ENCODE assay signal across 21 cellular contexts in the genomic region with DNA sequence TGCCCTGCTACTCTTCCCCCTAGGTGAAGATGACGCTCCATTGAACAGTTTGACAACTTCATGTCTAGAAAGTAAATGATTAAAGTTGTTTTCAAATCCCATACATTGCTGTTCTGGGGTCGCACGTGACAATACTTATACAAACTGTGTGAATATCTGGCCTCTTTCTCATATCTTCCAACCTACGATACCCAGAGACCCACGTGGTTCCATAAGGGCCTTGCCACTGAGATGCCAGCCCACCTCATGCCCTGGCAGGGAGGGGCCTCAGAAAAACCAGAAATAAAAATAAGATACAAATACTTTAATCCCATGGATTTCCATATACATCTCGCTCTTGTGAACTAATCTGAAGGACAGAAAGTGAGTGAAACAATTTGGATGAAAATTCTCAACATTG. TPM values are rescaled to one million over a fixed set of nuclear protein-coding genes. Genes with fewer than 3 reads are reported as not detected.
"Had no signal": no experiment of that assay in that cellular context is flagged by ENCODE, and none has a peak within 500 bp of the region (broad histone marks: within the 10 kb centered on the region; RNA-seq: fewer than 3 reads in every experiment).

No MANE protein-coding gene starts in this region.

- H3K36me3 ChIP-seq: adrenal gland, esophagus squamous epithelium, heart right ventricle, prostate gland, right atrium auricular region, upper lobe of right lung had no signal

- H3K4me3 Mint-ChIP-seq: activated B cell treated with CpG ODN at 0.5 μM for 24 hours, neural crest cell had no signal

- H3K27ac Mint-ChIP-seq: activated B cell treated with CpG ODN at 0.5 μM for 24 hours had no signal

- H3K27me3 ChIP-seq: adrenal gland, right atrium auricular region, upper lobe of right lung had no signal

- H3K9me3 ChIP-seq: adrenal gland, esophagus squamous epithelium, heart right ventricle, prostate gland, right atrium auricular region, upper lobe of right lung had no signal

- H3K9me3 Mint-ChIP-seq: activated B cell treated with CpG ODN at 0.5 μM for 24 hours had no signal

- H3K4me1 ChIP-seq: adrenal gland, heart right ventricle, right atrium auricular region, upper lobe of right lung had no signal

- H3K27me3 Mint-ChIP-seq: activated B cell treated with CpG ODN at 0.5 μM for 24 hours had no signal

- H3K27ac ChIP-seq: adrenal gland, esophagus squamous epithelium, heart right ventricle, prostate gland, right atrium auricular region, skin epidermis, upper lobe of right lung had no signal

- H3K4me1 Mint-ChIP-seq: activated B cell treated with CpG ODN at 0.5 μM for 24 hours, neural crest cell had no signal

- H3K4me3 ChIP-seq: adrenal gland, esophagus squamous epithelium, heart right ventricle, prostate gland, right atrium auricular region, skin epidermis, upper lobe of right lung had no signal

- DNase-seq: activated B cell treated with CpG ODN at 0.5 μM for 24 hours; activated naive CD4-positive, alpha-beta T cell treated with Interleukin-2 at 50 U/mL for 16 hours; adrenal gland; effector CD8-positive, alpha-beta T cell; esophagus squamous epithelium; heart right ventricle; kidney glomerular epithelial cell; left ventricle myocardium superior; Right ventricle myocardium superior; stimulated activated CD4-positive, alpha-beta T cell treated with anti-CD3 and anti-CD28 coated beads, Interleukin-2, amount 100 ng/mL, for 48 hours; SW 1271; T-helper 9 cell; upper lobe of right lung had no signal

RNA-seq across cellular contexts. Expression of gene GZMB, which starts 4.5 kb away (rescaled TPM):
- total RNA-seq: bronchial epithelial cell, cerebellum, myocyte, neural crest cell, osteocyte had no signal

RNA-seq across cellular contexts. Expression of gene GZMH, which starts 20.0 kb away (rescaled TPM):
- total RNA-seq: bronchial epithelial cell, cerebellum, myocyte, neural crest cell, osteocyte had no signal

RNA-seq across cellular contexts. Expression of gene CTSG, which starts 53.5 kb away (rescaled TPM):
- total RNA-seq: activated B cell treated with CpG ODN at 0.5 μM for 24 hours, bronchial epithelial cell, cerebellum, myocyte, neural crest cell, osteocyte, right atrium auricular region had no signal
